Comparison of ENCODE assay signal across 14 cellular contexts in the genomic region with DNA sequence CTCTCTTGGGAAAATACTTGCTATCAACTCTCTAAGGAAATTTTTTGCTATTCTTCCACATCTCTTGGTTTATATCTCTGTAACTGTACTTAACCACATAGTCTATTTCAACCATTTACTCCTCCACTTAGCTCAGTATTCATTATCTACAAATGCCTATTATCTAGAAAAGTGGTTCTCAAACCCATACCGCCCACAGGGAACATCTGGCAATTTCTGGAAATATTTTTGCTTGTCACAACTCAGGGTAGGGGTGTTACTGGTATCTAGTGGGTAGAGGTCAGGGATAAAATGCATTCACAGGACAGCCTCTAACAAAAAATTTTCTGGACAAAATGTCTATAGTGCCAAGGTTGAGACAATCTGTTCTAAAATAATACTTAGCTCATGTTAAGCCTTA. TPM values are rescaled to one million over a fixed set of nuclear protein-coding genes. Genes with fewer than 3 reads are reported as not detected.
DNase-seq lines count a peak whose midpoint lies in the region; ATAC-seq lines count a peak whose summit lies in the region.
"Had no signal": no experiment of that assay in that cellular context is flagged by ENCODE, and none has a peak within 500 bp of the region (broad histone marks: within the 10 kb centered on the region; RNA-seq: fewer than 3 reads in every experiment).

No MANE protein-coding gene starts in this region.

- H2BK12ac ChIP-seq in trophoblast cell (ENCODE audit: low read length): no peak overlapping the region

- no peak for DNase-seq in activated naive CD4-positive, alpha-beta T cell treated with Interleukin-2 at 50 U/mL for 16 hours
- DNase-seq in amniotic epithelial cell (ENCODE audit: low read depth) (peak; percentile 58), trophoblast cell (no peak), left cardiac atrium (no peak), DMS79 (lab: John Stamatoyannopoulos, UW) (no peak)
- DNase-seq: 8988T, AML-193, GF-D8, H7, IMR-90 had no signal

- H3K9ac ChIP-seq in trophoblast cell (ENCODE audit: low read length): no peak overlapping the region
- H3K9ac ChIP-seq: BLaER1 had no signal

- no peak overlapping the region for H4K8ac ChIP-seq in trophoblast cell (ENCODE audit: low read depth, low read length)

- H3K4me1 ChIP-seq in trophoblast cell (ENCODE audit: control insufficient read depth in 1 of 2, insufficient read depth in 2 of 2, low read length in 2 of 2): no peaks in the 10 kb centered on the region
- H3K4me1 ChIP-seq: BLaER1 had no signal

- no peaks in the 10 kb centered on the region for H3K27me3 Mint-ChIP-seq in activated naive CD4-positive, alpha-beta T cell treated with anti-CD3 and anti-CD28 coated beads, Interleukin-2, amount 50 U/mL, for 24 hours

- H3K4me1 Mint-ChIP-seq in activated naive CD4-positive, alpha-beta T cell treated with anti-CD3 and anti-CD28 coated beads, Interleukin-2, amount 50 U/mL, for 24 hours: peaks cover 38% of the 10 kb centered on the region
- H3K4me1 Mint-ChIP-seq: GM23338 had no signal

- peaks cover 5% of the 10 kb centered on the region for H3K79me2 ChIP-seq in trophoblast cell (ENCODE audit: control insufficient read depth, insufficient read depth, low read length, poor library complexity)

- no peaks in the 10 kb centered on the region for H3K36me3 Mint-ChIP-seq in activated naive CD4-positive, alpha-beta T cell treated with anti-CD3 and anti-CD28 coated beads, Interleukin-2, amount 50 U/mL, for 24 hours

- no peaks in the 10 kb centered on the region for H3K9me3 Mint-ChIP-seq in activated naive CD4-positive, alpha-beta T cell treated with anti-CD3 and anti-CD28 coated beads, Interleukin-2, amount 50 U/mL, for 24 hours

- no peak overlapping the region for H3K23ac ChIP-seq in trophoblast cell (ENCODE audit: low read length)

- ATAC-seq in left cardiac atrium: no peak
- no peak for ATAC-seq in HG03097 (IDR thresholded peaks at IDR 0.05; ENCODE audit: low FRiP score, unreplicated experiment)
- ATAC-seq: GM23338 had no signal

- no peaks in the 10 kb centered on the region for H3K9me3 ChIP-seq in trophoblast cell (ENCODE audit: insufficient read depth, low read depth, low read length)

- H3K4me2 ChIP-seq in trophoblast cell (ENCODE audit: low read length): no peak overlapping the region
- H3K4me2 ChIP-seq: BLaER1, GM23338 had no signal

- H3K4ac ChIP-seq in trophoblast cell (ENCODE audit: low read depth, low read length): peak overlapping the region; percentile 36

- H3K4me3 Mint-ChIP-seq in activated naive CD4-positive, alpha-beta T cell treated with anti-CD3 and anti-CD28 coated beads, Interleukin-2, amount 50 U/mL, for 24 hours: peak overlapping the region; percentile 3
- H3K4me3 Mint-ChIP-seq: GM23338 had no signal

- H2BK120ac ChIP-seq in trophoblast cell (ENCODE audit: insufficient read depth, low read length, poor library complexity): no peak overlapping the region

- H3K79me1 ChIP-seq in trophoblast cell (ENCODE audit: low read length): no peaks in the 10 kb centered on the region

- H3K18ac ChIP-seq in trophoblast cell (ENCODE audit: low read length): no peak overlapping the region

- no peak overlapping the region for H4K91ac ChIP-seq in trophoblast cell (ENCODE audit: low read depth, low read length)

- no peak overlapping the region for H3K27ac ChIP-seq in trophoblast cell (ENCODE audit: low read depth, low read length)
- H3K27ac ChIP-seq: BLaER1 had no signal

- intact Hi-C loops in left cardiac atrium (cut with DNase I): no loop called here

- H2AK5ac ChIP-seq in trophoblast cell (ENCODE audit: low read length): no peak overlapping the region

- WGBS in trophoblast cell (ENCODE audit: extremely low coverage, insufficient coverage, insufficient read length): no CpG with 5 or more reads among the region's 1 CpG

- no peak overlapping the region for H2BK5ac ChIP-seq in trophoblast cell (ENCODE audit: low read depth, low read length, poor library complexity)

- H4K12ac ChIP-seq in trophoblast cell (ENCODE audit: low read depth, low read length): no peak overlapping the region

- no peak overlapping the region for H3K4me3 ChIP-seq in trophoblast cell (ENCODE audit: low read depth, low read length)
- H3K4me3 ChIP-seq: BLaER1, GM23338 had no signal

- no peaks in the 10 kb centered on the region for H3K36me3 ChIP-seq in trophoblast cell (ENCODE audit: control insufficient read depth in 1 of 2, insufficient read depth in 2 of 2, low read length in 2 of 2)

- H2AFZ ChIP-seq in trophoblast cell (ENCODE audit: insufficient read depth, low read length, poor library complexity): no peak overlapping the region
- H2AFZ ChIP-seq: GM23338 had no signal

- H3K27ac Mint-ChIP-seq in activated naive CD4-positive, alpha-beta T cell treated with anti-CD3 and anti-CD28 coated beads, Interleukin-2, amount 50 U/mL, for 24 hours: no peak overlapping the region
- H3K27ac Mint-ChIP-seq: GM23338 had no signal

- H3K14ac ChIP-seq in trophoblast cell (ENCODE audit: low read length): no peak overlapping the region

- no peaks in the 10 kb centered on the region for H3K27me3 ChIP-seq in trophoblast cell (ENCODE audit: insufficient read depth, low read length)

RNA-seq across cellular contexts. Expression of a gene that starts 14.4 kb away (rescaled TPM):
- polyA plus RNA-seq in trophoblast cell (2013): 38.0 and 41.9 TPM in 2 replicates
- 10 to 100 TPM; 69.5 to 75.4 TPM for total RNA-seq in left cardiac atrium
